ENCODE assay signal across 1 cellular context in the genomic region with DNA sequence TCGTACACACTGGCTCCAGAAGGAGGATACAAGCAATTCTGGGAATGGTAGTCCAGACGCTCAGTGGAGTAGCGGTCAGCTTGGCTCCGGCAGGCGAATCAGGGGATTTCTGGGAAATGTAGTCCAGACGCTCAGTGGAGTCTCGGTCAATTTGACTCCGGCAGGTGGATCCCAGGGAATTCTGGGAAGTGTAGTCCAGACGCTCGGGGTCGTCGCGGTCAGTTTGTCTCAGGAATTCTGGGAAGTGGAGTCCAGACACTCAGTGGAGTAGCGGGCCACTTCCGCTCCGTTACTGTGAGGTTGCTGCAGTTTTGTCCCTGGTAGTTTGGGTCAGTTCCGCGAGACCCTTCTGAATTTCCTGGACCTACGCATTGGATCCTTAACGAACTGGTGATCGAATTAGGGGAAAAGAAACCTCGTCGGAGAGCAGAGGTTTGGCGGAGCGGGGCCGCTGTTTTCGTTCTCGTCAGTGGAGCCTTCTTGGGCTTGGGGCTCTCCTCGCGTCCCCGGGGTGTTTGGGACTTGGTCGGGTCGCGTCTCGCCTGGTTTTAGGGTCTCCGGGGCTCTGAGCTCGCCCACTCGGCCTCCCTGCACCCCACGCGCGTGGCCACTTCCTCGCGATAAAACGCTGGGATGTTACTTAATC.
TF ChIP-seq lines count a peak whose summit lies in the region.

A gene (plus strand): TSS at position 262 of the 646 bp plus-strand sequence. CDS start 2,429 bp downstream, outside the sequence.

TF ChIP-seq in K562, 482 proteins besides CTCF, POLR2A, EP300 and RAD21 (continued from another document and continues in another):
- TF ChIP-seq, protein P1, sequence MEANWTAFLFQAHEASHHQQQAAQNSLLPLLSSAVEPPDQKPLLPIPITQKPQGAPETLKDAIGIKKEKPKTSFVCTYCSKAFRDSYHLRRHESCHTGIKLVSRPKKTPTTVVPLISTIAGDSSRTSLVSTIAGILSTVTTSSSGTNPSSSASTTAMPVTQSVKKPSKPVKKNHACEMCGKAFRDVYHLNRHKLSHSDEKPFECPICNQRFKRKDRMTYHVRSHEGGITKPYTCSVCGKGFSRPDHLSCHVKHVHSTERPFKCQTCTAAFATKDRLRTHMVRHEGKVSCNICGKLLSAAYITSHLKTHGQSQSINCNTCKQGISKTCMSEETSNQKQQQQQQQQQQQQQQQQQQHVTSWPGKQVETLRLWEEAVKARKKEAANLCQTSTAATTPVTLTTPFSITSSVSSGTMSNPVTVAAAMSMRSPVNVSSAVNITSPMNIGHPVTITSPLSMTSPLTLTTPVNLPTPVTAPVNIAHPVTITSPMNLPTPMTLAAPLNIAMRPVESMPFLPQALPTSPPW (CRISPR knock-in tag; IDR thresholded peaks at IDR 0.05), result peak; percentile 79
- TF ChIP-seq ZNF134 (CRISPR knock-in tag; conservative IDR thresholded peaks at IDR 0.05) (0 out of 2 replicates have a peak, but pooled peaks have one; percentile 40), SMAD3 (CRISPR knock-in tag; conservative IDR thresholded peaks at IDR 0.05) (0 out of 2 replicates have a peak, but pooled peaks have one; percentile 50), ZNF232 (CRISPR knock-in tag; IDR thresholded peaks at IDR 0.05) (no peak), ESRRA (IDR thresholded peaks at IDR 0.05; ENCODE audit: borderline replicate concordance, low read depth) (peak; percentile 81; the same call in 1 of the 2 replicates), SMAD4 (CRISPR knock-in tag; conservative IDR thresholded peaks at IDR 0.05) (peak; percentile 79), ZNF121 (CRISPR knock-in tag; conservative IDR thresholded peaks at IDR 0.05) (0 out of 2 replicates have a peak, but pooled peaks have one; percentile 16), FOXJ3 (CRISPR knock-in tag; IDR thresholded peaks at IDR 0.05) (no peak), ELF1 (tag; IDR thresholded peaks at IDR 0.05) (peak; percentile 95), LCOR (CRISPR knock-in tag; IDR thresholded peaks at IDR 0.05) (no peak), TFAM (CRISPR knock-in tag; conservative IDR thresholded peaks at IDR 0.05) (no peak), PCBP1 (IDR thresholded peaks at IDR 0.05; ENCODE audit: low read depth, low read length, poor library complexity, severe bottlenecking) (no peak), HCFC1 (IDR thresholded peaks at IDR 0.05; ENCODE audit: low read depth, low read length) (peak; percentile 99), RHOXF2B (CRISPR knock-in tag; conservative IDR thresholded peaks at IDR 0.05) (no peak), PHF20 (IDR thresholded peaks at IDR 0.05; ENCODE audit: partially characterized antibody) (peak; percentile 51), KDM5B (IDR thresholded peaks at IDR 0.05; ENCODE audit: insufficient replicate concordance, low read depth, low read length) (peak; percentile 79), HDAC1 (IDR thresholded peaks at IDR 0.05) (no peak), HNRNPLL (IDR thresholded peaks at IDR 0.05; ENCODE audit: low read depth, low read length, poor library complexity, severe bottlenecking) (no peak), FOXA1 (IDR thresholded peaks at IDR 0.05; ENCODE audit: borderline replicate concordance) (no peak), TSC22D4 (tag; IDR thresholded peaks at IDR 0.05) (no peak), ZNF197 (CRISPR knock-in tag; IDR thresholded peaks at IDR 0.05; ENCODE audit: low read depth) (peak; percentile 92), ZKSCAN1 (IDR thresholded peaks at IDR 0.05; ENCODE audit: low read depth, low read length) (no peak), POLR2G (IDR thresholded peaks at IDR 0.05; ENCODE audit: low read depth, low read length) (peak; percentile 64; the same call in 1 of the 2 replicates), ZNF140 (CRISPR knock-in tag; IDR thresholded peaks at IDR 0.05) (no peak), TCF7 (IDR thresholded peaks at IDR 0.05; ENCODE audit: borderline replicate concordance) (no peak; the same call in 1 of the 2 replicates), ZNF644 (tag; IDR thresholded peaks at IDR 0.05; ENCODE audit: low read depth) (peak; percentile 96), EGR1 (conservative IDR thresholded peaks at IDR 0.05) (no peak), SOX6 (IDR thresholded peaks at IDR 0.05) (no peak), NONO (IDR thresholded peaks at IDR 0.05; ENCODE audit: low read depth in 2 of 2, low read length in 1 of 2) (no peak)
- TF ChIP-seq, protein P2, sequence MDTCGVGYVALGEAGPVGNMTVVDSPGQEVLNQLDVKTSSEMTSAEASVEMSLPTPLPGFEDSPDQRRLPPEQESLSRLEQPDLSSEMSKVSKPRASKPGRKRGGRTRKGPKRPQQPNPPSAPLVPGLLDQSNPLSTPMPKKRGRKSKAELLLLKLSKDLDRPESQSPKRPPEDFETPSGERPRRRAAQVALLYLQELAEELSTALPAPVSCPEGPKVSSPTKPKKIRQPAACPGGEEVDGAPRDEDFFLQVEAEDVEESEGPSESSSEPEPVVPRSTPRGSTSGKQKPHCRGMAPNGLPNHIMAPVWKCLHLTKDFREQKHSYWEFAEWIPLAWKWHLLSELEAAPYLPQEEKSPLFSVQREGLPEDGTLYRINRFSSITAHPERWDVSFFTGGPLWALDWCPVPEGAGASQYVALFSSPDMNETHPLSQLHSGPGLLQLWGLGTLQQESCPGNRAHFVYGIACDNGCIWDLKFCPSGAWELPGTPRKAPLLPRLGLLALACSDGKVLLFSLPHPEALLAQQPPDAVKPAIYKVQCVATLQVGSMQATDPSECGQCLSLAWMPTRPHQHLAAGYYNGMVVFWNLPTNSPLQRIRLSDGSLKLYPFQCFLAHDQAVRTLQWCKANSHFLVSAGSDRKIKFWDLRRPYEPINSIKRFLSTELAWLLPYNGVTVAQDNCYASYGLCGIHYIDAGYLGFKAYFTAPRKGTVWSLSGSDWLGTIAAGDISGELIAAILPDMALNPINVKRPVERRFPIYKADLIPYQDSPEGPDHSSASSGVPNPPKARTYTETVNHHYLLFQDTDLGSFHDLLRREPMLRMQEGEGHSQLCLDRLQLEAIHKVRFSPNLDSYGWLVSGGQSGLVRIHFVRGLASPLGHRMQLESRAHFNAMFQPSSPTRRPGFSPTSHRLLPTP (IDR thresholded peaks at IDR 0.05; ENCODE audit: borderline replicate concordance, extremely low read depth, insufficient read length), result no peak
- TF ChIP-seq, protein P3, sequence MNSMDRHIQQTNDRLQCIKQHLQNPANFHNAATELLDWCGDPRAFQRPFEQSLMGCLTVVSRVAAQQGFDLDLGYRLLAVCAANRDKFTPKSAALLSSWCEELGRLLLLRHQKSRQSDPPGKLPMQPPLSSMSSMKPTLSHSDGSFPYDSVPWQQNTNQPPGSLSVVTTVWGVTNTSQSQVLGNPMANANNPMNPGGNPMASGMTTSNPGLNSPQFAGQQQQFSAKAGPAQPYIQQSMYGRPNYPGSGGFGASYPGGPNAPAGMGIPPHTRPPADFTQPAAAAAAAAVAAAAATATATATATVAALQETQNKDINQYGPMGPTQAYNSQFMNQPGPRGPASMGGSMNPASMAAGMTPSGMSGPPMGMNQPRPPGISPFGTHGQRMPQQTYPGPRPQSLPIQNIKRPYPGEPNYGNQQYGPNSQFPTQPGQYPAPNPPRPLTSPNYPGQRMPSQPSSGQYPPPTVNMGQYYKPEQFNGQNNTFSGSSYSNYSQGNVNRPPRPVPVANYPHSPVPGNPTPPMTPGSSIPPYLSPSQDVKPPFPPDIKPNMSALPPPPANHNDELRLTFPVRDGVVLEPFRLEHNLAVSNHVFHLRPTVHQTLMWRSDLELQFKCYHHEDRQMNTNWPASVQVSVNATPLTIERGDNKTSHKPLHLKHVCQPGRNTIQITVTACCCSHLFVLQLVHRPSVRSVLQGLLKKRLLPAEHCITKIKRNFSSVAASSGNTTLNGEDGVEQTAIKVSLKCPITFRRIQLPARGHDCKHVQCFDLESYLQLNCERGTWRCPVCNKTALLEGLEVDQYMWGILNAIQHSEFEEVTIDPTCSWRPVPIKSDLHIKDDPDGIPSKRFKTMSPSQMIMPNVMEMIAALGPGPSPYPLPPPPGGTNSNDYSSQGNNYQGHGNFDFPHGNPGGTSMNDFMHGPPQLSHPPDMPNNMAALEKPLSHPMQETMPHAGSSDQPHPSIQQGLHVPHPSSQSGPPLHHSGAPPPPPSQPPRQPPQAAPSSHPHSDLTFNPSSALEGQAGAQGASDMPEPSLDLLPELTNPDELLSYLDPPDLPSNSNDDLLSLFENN (IDR thresholded peaks at IDR 0.05; ENCODE audit: low read depth in 2 of 2, low read length in 2 of 2), result no peak
- TF ChIP-seq, protein P4, sequence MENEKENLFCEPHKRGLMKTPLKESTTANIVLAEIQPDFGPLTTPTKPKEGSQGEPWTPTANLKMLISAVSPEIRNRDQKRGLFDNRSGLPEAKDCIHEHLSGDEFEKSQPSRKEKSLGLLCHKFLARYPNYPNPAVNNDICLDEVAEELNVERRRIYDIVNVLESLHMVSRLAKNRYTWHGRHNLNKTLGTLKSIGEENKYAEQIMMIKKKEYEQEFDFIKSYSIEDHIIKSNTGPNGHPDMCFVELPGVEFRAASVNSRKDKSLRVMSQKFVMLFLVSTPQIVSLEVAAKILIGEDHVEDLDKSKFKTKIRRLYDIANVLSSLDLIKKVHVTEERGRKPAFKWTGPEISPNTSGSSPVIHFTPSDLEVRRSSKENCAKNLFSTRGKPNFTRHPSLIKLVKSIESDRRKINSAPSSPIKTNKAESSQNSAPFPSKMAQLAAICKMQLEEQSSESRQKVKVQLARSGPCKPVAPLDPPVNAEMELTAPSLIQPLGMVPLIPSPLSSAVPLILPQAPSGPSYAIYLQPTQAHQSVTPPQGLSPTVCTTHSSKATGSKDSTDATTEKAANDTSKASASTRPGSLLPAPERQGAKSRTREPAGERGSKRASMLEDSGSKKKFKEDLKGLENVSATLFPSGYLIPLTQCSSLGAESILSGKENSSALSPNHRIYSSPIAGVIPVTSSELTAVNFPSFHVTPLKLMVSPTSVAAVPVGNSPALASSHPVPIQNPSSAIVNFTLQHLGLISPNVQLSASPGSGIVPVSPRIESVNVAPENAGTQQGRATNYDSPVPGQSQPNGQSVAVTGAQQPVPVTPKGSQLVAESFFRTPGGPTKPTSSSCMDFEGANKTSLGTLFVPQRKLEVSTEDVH (IDR thresholded peaks at IDR 0.05; ENCODE audit: low read depth, partially characterized antibody), result peak; percentile 7
- TF ChIP-seq, protein P5, sequence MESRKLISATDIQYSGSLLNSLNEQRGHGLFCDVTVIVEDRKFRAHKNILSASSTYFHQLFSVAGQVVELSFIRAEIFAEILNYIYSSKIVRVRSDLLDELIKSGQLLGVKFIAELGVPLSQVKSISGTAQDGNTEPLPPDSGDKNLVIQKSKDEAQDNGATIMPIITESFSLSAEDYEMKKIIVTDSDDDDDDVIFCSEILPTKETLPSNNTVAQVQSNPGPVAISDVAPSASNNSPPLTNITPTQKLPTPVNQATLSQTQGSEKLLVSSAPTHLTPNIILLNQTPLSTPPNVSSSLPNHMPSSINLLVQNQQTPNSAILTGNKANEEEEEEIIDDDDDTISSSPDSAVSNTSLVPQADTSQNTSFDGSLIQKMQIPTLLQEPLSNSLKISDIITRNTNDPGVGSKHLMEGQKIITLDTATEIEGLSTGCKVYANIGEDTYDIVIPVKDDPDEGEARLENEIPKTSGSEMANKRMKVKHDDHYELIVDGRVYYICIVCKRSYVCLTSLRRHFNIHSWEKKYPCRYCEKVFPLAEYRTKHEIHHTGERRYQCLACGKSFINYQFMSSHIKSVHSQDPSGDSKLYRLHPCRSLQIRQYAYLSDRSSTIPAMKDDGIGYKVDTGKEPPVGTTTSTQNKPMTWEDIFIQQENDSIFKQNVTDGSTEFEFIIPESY (CRISPR knock-in tag; IDR thresholded peaks at IDR 0.05), result peak; percentile 40; the same call in 1 of the 2 replicates
- TF ChIP-seq, protein P6, sequence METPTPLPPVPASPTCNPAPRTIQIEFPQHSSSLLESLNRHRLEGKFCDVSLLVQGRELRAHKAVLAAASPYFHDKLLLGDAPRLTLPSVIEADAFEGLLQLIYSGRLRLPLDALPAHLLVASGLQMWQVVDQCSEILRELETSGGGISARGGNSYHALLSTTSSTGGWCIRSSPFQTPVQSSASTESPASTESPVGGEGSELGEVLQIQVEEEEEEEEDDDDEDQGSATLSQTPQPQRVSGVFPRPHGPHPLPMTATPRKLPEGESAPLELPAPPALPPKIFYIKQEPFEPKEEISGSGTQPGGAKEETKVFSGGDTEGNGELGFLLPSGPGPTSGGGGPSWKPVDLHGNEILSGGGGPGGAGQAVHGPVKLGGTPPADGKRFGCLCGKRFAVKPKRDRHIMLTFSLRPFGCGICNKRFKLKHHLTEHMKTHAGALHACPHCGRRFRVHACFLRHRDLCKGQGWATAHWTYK (CRISPR knock-in tag; IDR thresholded peaks at IDR 0.05), result 0 out of 2 replicates have a peak, but pooled peaks have one; percentile 39
